Comparison of ENCODE assay signal across 8 cellular contexts in genomic region chr17:44084131-44084538, GRCh38. TPM values are rescaled to one million over a fixed set of nuclear protein-coding genes. Genes with fewer than 3 reads are reported as not detected.
DNase-seq lines count a peak whose midpoint lies in the region; ATAC-seq and TF ChIP-seq lines count a peak whose summit lies in the region.

No MANE protein-coding gene starts in this region.

- H3K27me3 ChIP-seq in HL-60 (ENCODE audit: insufficient read depth, poor library complexity, severe bottlenecking), result no peaks in the 10 kb centered on the region

- no peak overlapping the region for H3K4me3 Mint-ChIP-seq in activated T-cell treated with anti-CD3 and anti-CD28 coated beads, Interleukin-2, amount 50 U/mL, for 72 hours
- H3K4me3 Mint-ChIP-seq in nephron, result no peak overlapping the region

- H3K4me3 ChIP-seq in HL-60 (replicated peaks; ENCODE audit: insufficient read depth, low read length), result no peak overlapping the region
- H3K4me3 ChIP-seq in coronary artery, result no peak overlapping the region

- H3K4me1 Mint-ChIP-seq in activated T-cell treated with anti-CD3 and anti-CD28 coated beads, Interleukin-2, amount 50 U/mL, for 72 hours (ENCODE audit: low read depth), result peaks cover 22% of the 10 kb centered on the region
- peaks cover 16% of the 10 kb centered on the region for H3K4me1 Mint-ChIP-seq in nephron

- H3K9me3 Mint-ChIP-seq in activated T-cell treated with anti-CD3 and anti-CD28 coated beads, Interleukin-2, amount 50 U/mL, for 72 hours, result no peaks in the 10 kb centered on the region
- no peaks in the 10 kb centered on the region for H3K9me3 Mint-ChIP-seq in nephron

- peaks cover 0 to 4% of the 10 kb centered on the region in 2 donors for H3K36me3 Mint-ChIP-seq in activated T-cell treated with anti-CD3 and anti-CD28 coated beads, Interleukin-2, amount 50 U/mL, for 72 hours (ENCODE audit: insufficient read depth in 2 of 2)
- H3K36me3 Mint-ChIP-seq in nephron (ENCODE audit: low read depth), result peaks cover 50% of the 10 kb centered on the region

- ATAC-seq in activated T-cell treated with anti-CD3 and anti-CD28 coated beads, Interleukin-2, amount 50 U/mL, for 72 hours (replicated peaks in 1 of 2), result no peak
- ATAC-seq in HG03045 (IDR thresholded peaks at IDR 0.05; ENCODE audit: unreplicated experiment), result no peak

- H3K27ac Mint-ChIP-seq in activated T-cell treated with anti-CD3 and anti-CD28 coated beads, Interleukin-2, amount 50 U/mL, for 72 hours, result no peak overlapping the region
- no peak overlapping the region for H3K27ac Mint-ChIP-seq in nephron

- H3K27ac ChIP-seq in HL-60 (replicated peaks) (no peak overlapping the region), coronary artery (peak overlapping the region in 1 of 2 donors; percentile 37)

- DNase-seq in COLO668 (lab: John Stamatoyannopoulos, UW; ENCODE audit: unreplicated experiment) (peak; percentile 4), HL-60 (ENCODE audit: low read depth in 1 of 2, low spot score in 1 of 2) (peak in 1 of 2 experiments; percentile 21), coronary artery (ENCODE audit: low spot score) (no peak), NCI-H226 (no peak), anterior cingulate cortex (lab: John Stamatoyannopoulos, UW) (no peak)
- peak; percentile 38 to 48 for DNase-seq in activated T-cell treated with anti-CD3 and anti-CD28 coated beads, Interleukin-2, amount 50 U/mL, for 72 hours

- peak; percentile 13 for TF ChIP-seq CTCF in HL-60 (IDR thresholded peaks at IDR 0.05; ENCODE audit: insufficient read depth, low read length)
- peak in 2 of 3 experiments; percentile 13 to 17 for TF ChIP-seq CTCF in nephron (IDR thresholded peaks at IDR 0.05; ENCODE audit: unreplicated experiment in 3 of 3)
- no peak for TF ChIP-seq CTCF in coronary artery (IDR thresholded peaks at IDR 0.05)

- no peaks in the 10 kb centered on the region for H3K27me3 Mint-ChIP-seq in activated T-cell treated with anti-CD3 and anti-CD28 coated beads, Interleukin-2, amount 50 U/mL, for 72 hours (ENCODE audit: low read depth)
- H3K27me3 Mint-ChIP-seq in nephron (ENCODE audit: low read depth), result peaks cover 6% of the 10 kb centered on the region

RNA-seq across cellular contexts. Expression of gene G6PC3, which starts 13.6 kb away (rescaled TPM):
- 10 to 100 TPM; 18.4 to 19.7 TPM for total RNA-seq in activated T-cell treated with anti-CD3 and anti-CD28 coated beads, Interleukin-2, amount 50 U/mL, for 72 hours

RNA-seq across cellular contexts. Expression of gene LSM12, which starts 17.7 kb away (rescaled TPM):
- total RNA-seq in activated T-cell treated with anti-CD3 and anti-CD28 coated beads, Interleukin-2, amount 50 U/mL, for 72 hours, result 10 to 100 TPM; 46.0 to 52.8 TPM

RNA-seq across cellular contexts. Expression of gene HDAC5, which starts 39.3 kb away (rescaled TPM):
- 10 to 100 TPM; 34.7 to 37.8 TPM for total RNA-seq in activated T-cell treated with anti-CD3 and anti-CD28 coated beads, Interleukin-2, amount 50 U/mL, for 72 hours

RNA-seq across cellular contexts. Expression of gene HROB, which starts 57.6 kb away (rescaled TPM):
- 10 to 100 TPM; 20.7 to 27.8 TPM for total RNA-seq in activated T-cell treated with anti-CD3 and anti-CD28 coated beads, Interleukin-2, amount 50 U/mL, for 72 hours

Comparison
In these comparisons a context has a peak if more than half of its experiments do, and no peak if none do; other contexts are left out.
1. DNase-seq: peak in COLO668 (single experiment) and activated T-cell treated with anti-CD3 and anti-CD28 coated beads, Interleukin-2, amount 50 U/mL, for 72 hours (2 of 2); none in coronary artery (single experiment), NCI-H226 (single experiment) and anterior cingulate cortex (0 of 58).